ENCODE assay signal across 10 cellular contexts in the genomic region with DNA sequence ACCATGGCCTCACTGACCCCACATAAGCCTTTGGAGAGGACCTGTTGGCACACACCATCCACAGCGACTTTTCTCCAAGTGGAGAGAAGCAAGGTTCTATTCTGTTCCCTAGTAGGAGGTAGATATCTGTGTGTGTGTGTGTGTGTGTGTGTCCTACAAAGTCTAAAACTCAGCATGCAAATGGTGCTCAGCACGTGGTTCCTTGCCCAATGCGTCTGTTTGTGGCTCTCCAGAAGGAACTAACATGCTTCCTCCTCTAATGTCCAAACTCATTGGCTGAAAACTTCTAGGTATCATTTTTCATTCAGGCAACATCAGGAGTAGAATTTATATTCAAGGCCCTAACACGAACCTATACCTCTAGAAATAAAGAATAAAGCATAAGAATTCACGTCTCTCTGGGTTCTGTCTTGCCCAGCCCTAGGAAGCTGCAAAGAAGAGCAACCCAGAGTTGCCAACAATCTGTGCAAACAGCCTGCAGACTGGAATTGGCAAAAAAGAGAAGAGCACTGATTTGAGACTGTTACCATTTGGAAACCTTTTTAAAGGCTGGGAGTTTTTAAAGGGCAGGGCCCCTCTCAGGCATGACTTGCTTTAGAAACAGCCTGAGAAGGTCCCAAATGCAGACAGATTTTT. TPM values are rescaled to one million over a fixed set of nuclear protein-coding genes. Genes with fewer than 3 reads are reported as not detected.
DNase-seq lines count a peak whose midpoint lies in the region; ATAC-seq, FAIRE-seq and TF ChIP-seq lines count a peak whose summit lies in the region.
"Had no signal": no experiment of that assay in that cellular context is flagged by ENCODE, and none has a peak within 500 bp of the region (broad histone marks: within the 10 kb centered on the region; RNA-seq: fewer than 3 reads in every experiment).

No MANE protein-coding gene starts in this region.

- H3K36me3 Mint-ChIP-seq in activated naive CD8-positive, alpha-beta T cell treated with anti-CD3 and anti-CD28 coated beads, Interleukin-2, amount 10 ng/mL, durations not matched to agents 7 days and 5 days, result peaks cover 14% of the 10 kb centered on the region

- DNase-seq in A549 (ENCODE audit: low read depth in 1 of 2, low spot score in 1 of 2), result no peak
- DNase-seq in GM13976 (ENCODE audit: low spot score), result peak; percentile 35
- DNase-seq in activated naive CD8-positive, alpha-beta T cell treated with anti-CD3 and anti-CD28 coated beads, Interleukin-2, amount 10 ng/mL, durations not matched to agents 7 days and 5 days, result no peak
- peak; percentile 18 for DNase-seq in middle frontal gyrus (ENCODE audit: extremely low spot score, low spot score)
- DNase-seq in stimulated activated CD4-positive, alpha-beta T cell treated with anti-CD3 and anti-CD28 coated beads, Interleukin-4, amount 100 ng/mL, for 24 hours, result no peak
- no peak for DNase-seq in NCI-H1436 treated with DMSO at 0.1 percent for 48 hours (lab: John Stamatoyannopoulos, UW)
- no peak for DNase-seq in RPMI8226
- no peak for DNase-seq in NK-92 treated with Interleukin-12 subunit alpha and Interleukin-12 subunit beta, amount 100 ng/mL, for 24 hours (lab: John Stamatoyannopoulos, UW)
- DNase-seq: SHP77 had no signal

- no peak overlapping the region for H3K4me3 Mint-ChIP-seq in activated naive CD8-positive, alpha-beta T cell treated with anti-CD3 and anti-CD28 coated beads, Interleukin-2, amount 10 ng/mL, durations not matched to agents 7 days and 5 days

- H3K27ac Mint-ChIP-seq in activated naive CD8-positive, alpha-beta T cell treated with anti-CD3 and anti-CD28 coated beads, Interleukin-2, amount 10 ng/mL, durations not matched to agents 7 days and 5 days, result peak overlapping the region; percentile 68

- ATAC-seq in A549, result no peak
- no peak for ATAC-seq in activated naive CD8-positive, alpha-beta T cell treated with anti-CD3 and anti-CD28 coated beads, Interleukin-2, amount 10 ng/mL, durations not matched to agents 7 days and 5 days (ENCODE audit: low read depth)
- ATAC-seq: esophagus mucosa had no signal

- peak overlapping the region; percentile 90 to 92 for H3K27ac ChIP-seq in A549

- no peak for TF ChIP-seq RAD21 in A549 (conservative IDR thresholded peaks at IDR 0.05 in 1 of 2, IDR thresholded peaks at IDR 0.05 in 1 of 2)

- no peak for TF ChIP-seq EP300 in A549 (IDR thresholded peaks at IDR 0.05)

- FAIRE-seq in A549 (lab: Jason Lieb, UNC), result peak; percentile 51

- H3K27me3 Mint-ChIP-seq in activated naive CD8-positive, alpha-beta T cell treated with anti-CD3 and anti-CD28 coated beads, Interleukin-2, amount 10 ng/mL, durations not matched to agents 7 days and 5 days, result no peaks in the 10 kb centered on the region

- in situ Hi-C loops in GM13976 (cut with MboI; ENCODE audit: low sequenced_read_pairs, unreplicated experiment), result no loop called here

- no peak for TF ChIP-seq POLR2A in A549 (IDR thresholded peaks at IDR 0.05; ENCODE audit: low read length)

- CTCF ChIA-PET in A549 (lab: Yijun Ruan, JAX), result interaction anchor here (0.8 to 34.8 kb wide), 13 partner anchors 7 to 142 kb away, joined by 3 to 1120 read pairs (median 9); a partner anchor contains a TSS

- POLR2A ChIA-PET in A549 (lab: Yijun Ruan, JAX), result interaction anchor here (3.7 kb wide), 1 partner anchor 80 kb away, joined by 26 read pairs; no protein-coding TSS in a partner anchor
- POLR2A ChIA-PET in activated naive CD8-positive, alpha-beta T cell treated with anti-CD3 and anti-CD28 coated beads, Interleukin-2, amount 10 ng/mL, durations not matched to agents 7 days and 5 days (lab: Charles Lee), result interaction anchor here (0.9 to 1.7 kb wide), 2 partner anchors 25 to 43 kb away, joined by 3 to 5 read pairs; no protein-coding TSS in a partner anchor

- WGBS in A549 (ENCODE audit: missing lambda C conversion rate), result 86% methylated on average over 5 of the region's 5 CpGs

- no peaks in the 10 kb centered on the region for H3K9me3 ChIP-seq in A549

- peaks cover 45% of the 10 kb centered on the region for H3K4me1 Mint-ChIP-seq in activated naive CD8-positive, alpha-beta T cell treated with anti-CD3 and anti-CD28 coated beads, Interleukin-2, amount 10 ng/mL, durations not matched to agents 7 days and 5 days

- no peaks in the 10 kb centered on the region for H3K9me3 Mint-ChIP-seq in activated naive CD8-positive, alpha-beta T cell treated with anti-CD3 and anti-CD28 coated beads, Interleukin-2, amount 10 ng/mL, durations not matched to agents 7 days and 5 days

- peaks cover 74% of the 10 kb centered on the region for H3K4me1 ChIP-seq in A549

- peak overlapping the region; percentile 77 for H3K4me2 ChIP-seq in A549

- no peak for TF ChIP-seq CTCF in A549 (IDR thresholded peaks at IDR 0.05)
- TF ChIP-seq CTCF in GM13976 (IDR thresholded peaks at IDR 0.05; ENCODE audit: borderline replicate concordance, control extremely low read depth, extremely low read depth, insufficient read depth, missing control alignments), result no peak

- H3K4me3 ChIP-seq in A549, result no peak overlapping the region

TF ChIP-seq in A549, 52 proteins besides CTCF, POLR2A, EP300 and RAD21:
- TF ChIP-seq GATA3 (IDR thresholded peaks at IDR 0.05; ENCODE audit: borderline replicate concordance) (no peak), ZFP36 (IDR thresholded peaks at IDR 0.05; ENCODE audit: borderline replicate concordance, partially characterized antibody) (no peak), ESRRA (IDR thresholded peaks at IDR 0.05; ENCODE audit: borderline replicate concordance, low read length) (no peak), SREBF2 (IDR thresholded peaks at IDR 0.05) (no peak), ZSCAN20 (CRISPR knock-in tag; IDR thresholded peaks at IDR 0.05) (no peak), RARB (CRISPR knock-in tag; IDR thresholded peaks at IDR 0.05) (no peak), RFX5 (IDR thresholded peaks at IDR 0.05) (no peak), MAZ (IDR thresholded peaks at IDR 0.05; ENCODE audit: borderline replicate concordance, low read depth, low read length) (no peak), TP53 (CRISPR knock-in tag; IDR thresholded peaks at IDR 0.05) (no peak), CBX2 (IDR thresholded peaks at IDR 0.05; ENCODE audit: borderline replicate concordance, low read depth) (no peak)
- TF ChIP-seq, protein P1, sequence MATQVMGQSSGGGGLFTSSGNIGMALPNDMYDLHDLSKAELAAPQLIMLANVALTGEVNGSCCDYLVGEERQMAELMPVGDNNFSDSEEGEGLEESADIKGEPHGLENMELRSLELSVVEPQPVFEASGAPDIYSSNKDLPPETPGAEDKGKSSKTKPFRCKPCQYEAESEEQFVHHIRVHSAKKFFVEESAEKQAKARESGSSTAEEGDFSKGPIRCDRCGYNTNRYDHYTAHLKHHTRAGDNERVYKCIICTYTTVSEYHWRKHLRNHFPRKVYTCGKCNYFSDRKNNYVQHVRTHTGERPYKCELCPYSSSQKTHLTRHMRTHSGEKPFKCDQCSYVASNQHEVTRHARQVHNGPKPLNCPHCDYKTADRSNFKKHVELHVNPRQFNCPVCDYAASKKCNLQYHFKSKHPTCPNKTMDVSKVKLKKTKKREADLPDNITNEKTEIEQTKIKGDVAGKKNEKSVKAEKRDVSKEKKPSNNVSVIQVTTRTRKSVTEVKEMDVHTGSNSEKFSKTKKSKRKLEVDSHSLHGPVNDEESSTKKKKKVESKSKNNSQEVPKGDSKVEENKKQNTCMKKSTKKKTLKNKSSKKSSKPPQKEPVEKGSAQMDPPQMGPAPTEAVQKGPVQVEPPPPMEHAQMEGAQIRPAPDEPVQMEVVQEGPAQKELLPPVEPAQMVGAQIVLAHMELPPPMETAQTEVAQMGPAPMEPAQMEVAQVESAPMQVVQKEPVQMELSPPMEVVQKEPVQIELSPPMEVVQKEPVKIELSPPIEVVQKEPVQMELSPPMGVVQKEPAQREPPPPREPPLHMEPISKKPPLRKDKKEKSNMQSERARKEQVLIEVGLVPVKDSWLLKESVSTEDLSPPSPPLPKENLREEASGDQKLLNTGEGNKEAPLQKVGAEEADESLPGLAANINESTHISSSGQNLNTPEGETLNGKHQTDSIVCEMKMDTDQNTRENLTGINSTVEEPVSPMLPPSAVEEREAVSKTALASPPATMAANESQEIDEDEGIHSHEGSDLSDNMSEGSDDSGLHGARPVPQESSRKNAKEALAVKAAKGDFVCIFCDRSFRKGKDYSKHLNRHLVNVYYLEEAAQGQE (IDR thresholded peaks at IDR 0.05), result no peak

RNA-seq across cellular contexts. Expression of a gene that starts 25.5 kb away (rescaled TPM):
- polyA plus RNA-seq in A549 (2011; rRNA removed) (9.1 and 10.9 TPM in 2 replicates), A549 (2017; fragmentation: RNase III; extraction: RNeasy Plus Mini Kit Qiagen cat#74134 plus additional on column Dnase treatment) (30.7 to 53.6 TPM (median 34.5 TPM) in 3 replicates)
- polyA plus RNA-seq in A549 (2012; cell fraction: cytosol; rRNA removed), result 39.9 and 49.0 TPM in 2 replicates
- 142 and 168 TPM in 2 replicates for polyA plus RNA-seq in A549 (2012; cell fraction: nucleus; rRNA removed)
- polyA minus RNA-seq in A549 (2011; rRNA and poly(A)+ RNA removed), result 12.0 and 13.0 TPM in 2 replicates
- 10 to 100 TPM; 25.9 to 33.7 TPM for total RNA-seq in activated naive CD8-positive, alpha-beta T cell treated with anti-CD3 and anti-CD28 coated beads, Interleukin-2, amount 10 ng/mL, durations not matched to agents 7 days and 5 days

RNA-seq across cellular contexts. Expression of a gene that starts 29.4 kb away (rescaled TPM):
- polyA plus RNA-seq in A549 (2011; rRNA removed) (0.05 and 0.08 TPM in 2 replicates), A549 (2017; fragmentation: RNase III; extraction: RNeasy Plus Mini Kit Qiagen cat#74134 plus additional on column Dnase treatment) (0.09 to 0.25 TPM (median 0.21 TPM) in 3 replicates)
- polyA plus RNA-seq in A549 (2012; cell fraction: cytosol; rRNA removed), result 0.09 and 0.16 TPM in 2 replicates
- polyA plus RNA-seq in A549 (2012; cell fraction: nucleus; rRNA removed), result 0.40 and 0.54 TPM in 2 replicates
- polyA minus RNA-seq in A549 (2011; rRNA and poly(A)+ RNA removed), result not detected in 2 replicates
- under 1 TPM; 0.53 to 0.65 TPM for total RNA-seq in activated naive CD8-positive, alpha-beta T cell treated with anti-CD3 and anti-CD28 coated beads, Interleukin-2, amount 10 ng/mL, durations not matched to agents 7 days and 5 days

Comparison
In these comparisons a context has a peak if more than half of its experiments do, and no peak if none do; other contexts are left out.
1. DNase-seq: peak in GM13976 (single experiment) and middle frontal gyrus (single experiment); none in A549 (0 of 2), activated naive CD8-positive, alpha-beta T cell treated with anti-CD3 and anti-CD28 coated beads, Interleukin-2, amount 10 ng/mL, durations not matched to agents 7 days and 5 days (single experiment), stimulated activated CD4-positive, alpha-beta T cell treated with anti-CD3 and anti-CD28 coated beads, Interleukin-4, amount 100 ng/mL, for 24 hours (single experiment), NCI-H1436 treated with DMSO at 0.1 percent for 48 hours (single experiment), RPMI8226 (single experiment) and NK-92 treated with Interleukin-12 subunit alpha and Interleukin-12 subunit beta, amount 100 ng/mL, for 24 hours (single experiment).